Comparison of ENCODE assay signal across 21 cellular contexts in the genomic region with DNA sequence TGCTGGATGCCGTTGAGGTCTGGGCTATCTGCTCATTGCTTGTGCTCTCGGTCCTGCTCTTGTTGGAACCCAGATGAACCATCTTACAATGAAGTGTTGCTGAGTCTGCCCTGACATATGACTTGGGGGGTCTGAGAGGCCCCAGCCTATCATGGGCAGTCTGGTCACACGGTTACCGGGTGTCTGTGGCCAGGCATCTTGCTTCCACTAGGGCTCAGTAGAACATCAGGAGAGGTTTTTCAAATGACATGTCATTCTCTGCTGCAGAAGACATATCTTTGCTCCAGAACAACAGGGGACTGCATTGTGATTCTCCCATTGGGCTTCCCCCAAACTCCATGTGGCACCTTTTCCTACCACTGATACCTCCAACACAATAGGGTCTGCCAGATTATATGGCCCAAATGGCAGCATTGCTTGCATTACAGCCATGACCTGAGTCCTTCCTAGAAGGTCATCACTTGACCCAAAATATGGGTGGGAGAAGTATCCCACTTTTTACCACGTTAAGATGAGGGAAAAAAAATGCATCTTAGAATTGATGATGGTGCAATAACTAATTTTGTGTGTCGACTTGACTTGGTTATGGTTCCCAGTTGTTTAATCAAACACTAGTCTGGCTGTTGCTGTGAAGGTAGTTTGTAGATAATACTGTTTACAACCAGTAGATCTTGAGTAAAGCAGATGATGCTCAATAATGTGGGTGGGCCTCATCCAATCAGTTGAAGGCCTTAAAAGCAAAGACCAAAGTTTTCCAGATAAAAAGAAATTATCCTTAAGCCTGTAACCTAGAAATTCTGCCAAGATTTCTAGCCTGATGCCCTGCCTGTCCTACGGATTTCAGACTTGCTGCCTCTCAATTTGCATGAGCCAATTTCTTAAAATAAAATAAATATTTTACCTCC.
A peak's percentile ranks its signal among the peaks of the same experiment; 100 is the strongest.
DNase-seq lines count a peak whose midpoint lies in the region; ATAC-seq and TF ChIP-seq lines count a peak whose summit lies in the region.
"Had no signal": no experiment of that assay in that cellular context is flagged by ENCODE, and none has a peak within 500 bp of the region (broad histone marks: within the 10 kb centered on the region; RNA-seq: fewer than 3 reads in every experiment).

No MANE protein-coding gene starts in this region.

- intact Hi-C loops in lower lobe of right lung (cut with DNase I): no loop called here
- intact Hi-C loops in activated CD8-positive, alpha-beta T cell treated with anti-CD3 and anti-CD28 coated beads for 36 hours (cut with micrococcal nuclease): no loop called here

- no peaks in the 10 kb centered on the region for H3K9me3 Mint-ChIP-seq in activated CD8-positive, alpha-beta T cell treated with anti-CD3 and anti-CD28 coated beads for 36 hours
- H3K9me3 Mint-ChIP-seq in activated naive CD8-positive, alpha-beta T cell treated with anti-CD3 and anti-CD28 coated beads, Interleukin-2, amount 50 U/mL, for 24 hours: no peaks in the 10 kb centered on the region
- H3K9me3 Mint-ChIP-seq in stimulated activated naive CD8-positive, alpha-beta T cell treated with anti-CD3 and anti-CD28 coated beads, Interleukin-15, amount 100 ng/mL, for 72 hours: peaks cover 0 to 6% of the 10 kb centered on the region in 2 donors
- H3K9me3 Mint-ChIP-seq: CD8-positive, alpha-beta memory T cell; immature natural killer cell had no signal

- peaks cover 14% of the 10 kb centered on the region for H3K27me3 Mint-ChIP-seq in activated CD8-positive, alpha-beta T cell treated with anti-CD3 and anti-CD28 coated beads for 36 hours
- peaks cover 9% of the 10 kb centered on the region for H3K27me3 Mint-ChIP-seq in activated naive CD8-positive, alpha-beta T cell treated with anti-CD3 and anti-CD28 coated beads, Interleukin-2, amount 50 U/mL, for 24 hours
- H3K27me3 Mint-ChIP-seq in stimulated activated naive CD8-positive, alpha-beta T cell treated with anti-CD3 and anti-CD28 coated beads, Interleukin-15, amount 100 ng/mL, for 72 hours: peaks cover 48% of the 10 kb centered on the region

- no peaks in the 10 kb centered on the region for H3K36me3 ChIP-seq in lower lobe of right lung
- H3K36me3 ChIP-seq: breast epithelium, heart left ventricle, thoracic aorta had no signal

- H3K9me3 ChIP-seq in lower lobe of right lung: no peaks in the 10 kb centered on the region
- H3K9me3 ChIP-seq: breast epithelium, heart left ventricle, thoracic aorta had no signal

- no peak overlapping the region for H3K4me3 ChIP-seq in lower lobe of right lung
- H3K4me3 ChIP-seq: breast epithelium, heart left ventricle, thoracic aorta had no signal

- no peaks in the 10 kb centered on the region for H3K36me3 Mint-ChIP-seq in activated CD8-positive, alpha-beta T cell treated with anti-CD3 and anti-CD28 coated beads for 36 hours (ENCODE audit: low read depth)
- H3K36me3 Mint-ChIP-seq in activated naive CD8-positive, alpha-beta T cell treated with anti-CD3 and anti-CD28 coated beads, Interleukin-2, amount 50 U/mL, for 24 hours (ENCODE audit: low read depth): no peaks in the 10 kb centered on the region
- H3K36me3 Mint-ChIP-seq: CD8-positive, alpha-beta memory T cell; T-cell had no signal

- in situ Hi-C loops in GM13977 (cut with MboI; ENCODE audit: low pct_unique_long_range_greater_than_20kb, low sequenced_read_pairs, unreplicated experiment): no loop called here

- H3K4me1 ChIP-seq in lower lobe of right lung: no peaks in the 10 kb centered on the region
- H3K4me1 ChIP-seq: breast epithelium had no signal

- TF ChIP-seq CTCF in GM13977 (IDR thresholded peaks at IDR 0.05; ENCODE audit: extremely low read depth, insufficient read depth, missing control alignments): peak; percentile 19
- peak; percentile 9 for TF ChIP-seq CTCF in lower lobe of right lung (IDR thresholded peaks at IDR 0.05)
- no peak for TF ChIP-seq CTCF in activated CD8-positive, alpha-beta T cell treated with anti-CD3 and anti-CD28 coated beads for 36 hours (IDR thresholded peaks at IDR 0.05)

- no peaks in the 10 kb centered on the region for H3K4me1 Mint-ChIP-seq in activated CD8-positive, alpha-beta T cell treated with anti-CD3 and anti-CD28 coated beads for 36 hours (ENCODE audit: low read depth)
- H3K4me1 Mint-ChIP-seq in activated naive CD8-positive, alpha-beta T cell treated with anti-CD3 and anti-CD28 coated beads, Interleukin-2, amount 50 U/mL, for 24 hours: no peaks in the 10 kb centered on the region
- no peaks in the 10 kb centered on the region for H3K4me1 Mint-ChIP-seq in stimulated activated naive CD8-positive, alpha-beta T cell treated with anti-CD3 and anti-CD28 coated beads, Interleukin-15, amount 100 ng/mL, for 72 hours
- H3K4me1 Mint-ChIP-seq: activated CD4-positive, alpha-beta T cell treated with anti-CD3 and anti-CD28 coated beads, Interleukin-2, amount 10 ng/mL, durations not matched to agents 7 days and 5 days; CD8-positive, alpha-beta memory T cell; immature natural killer cell; T-cell had no signal

- no peak for DNase-seq in GM13977 (ENCODE audit: low spot score)
- DNase-seq in lower lobe of right lung: no peak
- DNase-seq in activated CD8-positive, alpha-beta T cell treated with anti-CD3 and anti-CD28 coated beads for 36 hours: no peak
- no peak for DNase-seq in activated naive CD8-positive, alpha-beta T cell treated with anti-CD3 and anti-CD28 coated beads, Interleukin-2, amount 50 U/mL, for 24 hours
- no peak for DNase-seq in stimulated activated naive CD8-positive, alpha-beta T cell treated with anti-CD3 and anti-CD28 coated beads, Interleukin-15, amount 100 ng/mL, for 72 hours
- DNase-seq: activated CD4-positive, alpha-beta T cell treated with anti-CD3 and anti-CD28 coated beads, Interleukin-2, amount 10 ng/mL, durations not matched to agents 7 days and 5 days; activated CD8-positive, alpha-beta memory T cell treated with anti-CD3 and anti-CD28 coated beads, Interleukin-2, amount 50 U/mL, for 48 hours; activated effector memory CD4-positive, alpha-beta T cell treated with Interleukin-2 at 50 U/mL for 16 hours; CD8-positive, alpha-beta memory T cell; DMS53; heart left ventricle; MV-4-11; NCI-H1930; NCI-H446; retina; T-cell had no signal

- H3K27ac ChIP-seq in lower lobe of right lung: no peak overlapping the region
- H3K27ac ChIP-seq: breast epithelium, heart left ventricle, thoracic aorta had no signal

- POLR2A ChIA-PET in activated CD8-positive, alpha-beta T cell treated with anti-CD3 and anti-CD28 coated beads for 36 hours (lab: Charles Lee): no interaction called here

- ATAC-seq in GM19452 (IDR thresholded peaks at IDR 0.05; ENCODE audit: unreplicated experiment): peak; percentile 60
- peak; percentile 70 for ATAC-seq in HG03378 (IDR thresholded peaks at IDR 0.05; ENCODE audit: unreplicated experiment)
- ATAC-seq in lower lobe of right lung: peak in 1 of 2 donors; percentile 37
- no peak for ATAC-seq in activated CD8-positive, alpha-beta T cell treated with anti-CD3 and anti-CD28 coated beads for 36 hours
- no peak for ATAC-seq in activated naive CD8-positive, alpha-beta T cell treated with anti-CD3 and anti-CD28 coated beads, Interleukin-2, amount 50 U/mL, for 24 hours
- ATAC-seq in stimulated activated naive CD8-positive, alpha-beta T cell treated with anti-CD3 and anti-CD28 coated beads, Interleukin-15, amount 100 ng/mL, for 72 hours: no peak
- ATAC-seq: T-cell had no signal

- no peak overlapping the region for H3K4me3 Mint-ChIP-seq in activated CD8-positive, alpha-beta T cell treated with anti-CD3 and anti-CD28 coated beads for 36 hours
- no peak overlapping the region for H3K4me3 Mint-ChIP-seq in activated naive CD8-positive, alpha-beta T cell treated with anti-CD3 and anti-CD28 coated beads, Interleukin-2, amount 50 U/mL, for 24 hours
- H3K4me3 Mint-ChIP-seq in stimulated activated naive CD8-positive, alpha-beta T cell treated with anti-CD3 and anti-CD28 coated beads, Interleukin-15, amount 100 ng/mL, for 72 hours: no peak overlapping the region
- H3K4me3 Mint-ChIP-seq: activated CD4-positive, alpha-beta T cell treated with anti-CD3 and anti-CD28 coated beads, Interleukin-2, amount 10 ng/mL, durations not matched to agents 7 days and 5 days; CD8-positive, alpha-beta memory T cell; immature natural killer cell; T-cell had no signal

- CTCF ChIA-PET in activated CD8-positive, alpha-beta T cell treated with anti-CD3 and anti-CD28 coated beads for 36 hours (lab: Charles Lee): no interaction called here

- no peak overlapping the region for H3K27ac Mint-ChIP-seq in activated CD8-positive, alpha-beta T cell treated with anti-CD3 and anti-CD28 coated beads for 36 hours
- H3K27ac Mint-ChIP-seq in activated naive CD8-positive, alpha-beta T cell treated with anti-CD3 and anti-CD28 coated beads, Interleukin-2, amount 50 U/mL, for 24 hours: no peak overlapping the region
- H3K27ac Mint-ChIP-seq in stimulated activated naive CD8-positive, alpha-beta T cell treated with anti-CD3 and anti-CD28 coated beads, Interleukin-15, amount 100 ng/mL, for 72 hours: no peak overlapping the region
- H3K27ac Mint-ChIP-seq: activated CD4-positive, alpha-beta T cell treated with anti-CD3 and anti-CD28 coated beads, Interleukin-2, amount 10 ng/mL, durations not matched to agents 7 days and 5 days; CD8-positive, alpha-beta memory T cell; immature natural killer cell; T-cell had no signal

- no peaks in the 10 kb centered on the region for H3K27me3 ChIP-seq in lower lobe of right lung (ENCODE audit: low read depth)
- H3K27me3 ChIP-seq: breast epithelium, heart left ventricle had no signal

Comparison
In these comparisons a context has a peak if more than half of its experiments do, and no peak if none do; other contexts are left out.
1. ATAC-seq: peak in GM19452 (single experiment) and HG03378 (single experiment); none in activated CD8-positive, alpha-beta T cell treated with anti-CD3 and anti-CD28 coated beads for 36 hours (single experiment), activated naive CD8-positive, alpha-beta T cell treated with anti-CD3 and anti-CD28 coated beads, Interleukin-2, amount 50 U/mL, for 24 hours (single experiment) and stimulated activated naive CD8-positive, alpha-beta T cell treated with anti-CD3 and anti-CD28 coated beads, Interleukin-15, amount 100 ng/mL, for 72 hours (single experiment).